8 cellular contexts compared by ENCODE assay signal in genomic region chr3:101725890-101726275, GRCh38. TPM values are rescaled to one million over a fixed set of nuclear protein-coding genes. Genes with fewer than 3 reads are reported as not detected.
DNase-seq lines count a peak whose midpoint lies in the region; ATAC-seq, FAIRE-seq and TF ChIP-seq lines count a peak whose summit lies in the region.

No MANE protein-coding gene starts in this region.

- peaks cover 34% of the 10 kb centered on the region for H3K4me1 Mint-ChIP-seq in activated T-cell treated with anti-CD3 and anti-CD28 coated beads, Interleukin-2, amount 50 U/mL, for 4 hours (ENCODE audit: low read depth)
- H3K4me1 Mint-ChIP-seq in activated naive CD8-positive, alpha-beta T cell treated with anti-CD3 and anti-CD28 coated beads for 36 hours: peaks cover 29% of the 10 kb centered on the region

- DNase-seq in activated T-cell treated with anti-CD3 and anti-CD28 coated beads, Interleukin-2, amount 50 U/mL, for 4 hours: no peak
- DNase-seq in activated T-cell treated with anti-CD3 and anti-CD28 coated beads, Interleukin-2, amount 50 U/mL, for 48 hours: no peak
- no peak for DNase-seq in activated naive CD8-positive, alpha-beta T cell treated with anti-CD3 and anti-CD28 coated beads for 36 hours
- DNase-seq in kidney (no peak), testis (no peak), germinal center (ENCODE audit: low spot score) (no peak), hepatic stellate cell (ENCODE audit: low spot score) (no peak), SIG-M5 treated with dmso at 0.1 percent for 504 hours (lab: John Stamatoyannopoulos, UW; ENCODE audit: unreplicated experiment) (no peak)

- no peaks in the 10 kb centered on the region for H3K9me3 ChIP-seq in kidney (ENCODE audit: control insufficient read depth in 1 of 2, low read length in 2 of 2)
- no peaks in the 10 kb centered on the region for H3K9me3 ChIP-seq in testis

- no peaks in the 10 kb centered on the region for H3K27me3 Mint-ChIP-seq in activated T-cell treated with anti-CD3 and anti-CD28 coated beads, Interleukin-2, amount 50 U/mL, for 4 hours (ENCODE audit: low read depth)
- no peaks in the 10 kb centered on the region for H3K27me3 Mint-ChIP-seq in activated naive CD8-positive, alpha-beta T cell treated with anti-CD3 and anti-CD28 coated beads for 36 hours

- FAIRE-seq in kidney (lab: Jason Lieb, UNC): no peak

- WGBS in testis, 2 donors: 19 to 28% methylated on average over 3 of the region's 3 CpGs

- H3K4me1 ChIP-seq in kidney (ENCODE audit: control insufficient read depth in 1 of 2, insufficient read depth in 1 of 2, low read depth in 1 of 2, low read length in 2 of 2): peaks cover 0 to 3% of the 10 kb centered on the region in 2 donors
- peaks cover 3% of the 10 kb centered on the region for H3K4me1 ChIP-seq in testis

- H3K36me3 Mint-ChIP-seq in activated T-cell treated with anti-CD3 and anti-CD28 coated beads, Interleukin-2, amount 50 U/mL, for 4 hours (ENCODE audit: insufficient read depth): peaks cover 15% of the 10 kb centered on the region
- H3K36me3 Mint-ChIP-seq in activated naive CD8-positive, alpha-beta T cell treated with anti-CD3 and anti-CD28 coated beads for 36 hours: peaks cover 4% of the 10 kb centered on the region

- intact Hi-C loops in kidney (cut with DNase I) (no loop called here), testis (cut with DNase I; ENCODE audit: low total_unique reads) (no loop called here)

- ATAC-seq in activated T-cell treated with anti-CD3 and anti-CD28 coated beads, Interleukin-2, amount 50 U/mL, for 4 hours: no peak

- H3K4me3 ChIP-seq in kidney (ENCODE audit: low read length in 2 of 2) (peak overlapping the region; percentile 92 to 99), testis (peak overlapping the region; percentile 70 to 82)

- no peaks in the 10 kb centered on the region for H3K9me3 Mint-ChIP-seq in activated T-cell treated with anti-CD3 and anti-CD28 coated beads, Interleukin-2, amount 50 U/mL, for 4 hours
- no peaks in the 10 kb centered on the region for H3K9me3 Mint-ChIP-seq in activated naive CD8-positive, alpha-beta T cell treated with anti-CD3 and anti-CD28 coated beads for 36 hours

- H3K36me3 ChIP-seq in kidney (ENCODE audit: control insufficient read depth in 1 of 2, insufficient read depth in 2 of 2, low read length in 2 of 2) (no peaks in the 10 kb centered on the region), testis (ENCODE audit: low read depth, missing control alignments) (no peaks in the 10 kb centered on the region)

- peak overlapping the region; percentile 81 to 87 for H3K9ac ChIP-seq in kidney (ENCODE audit: low read length in 2 of 2)

- H3K27ac ChIP-seq in kidney (ENCODE audit: low read depth in 2 of 2, low read length in 2 of 2) (no peak overlapping the region), testis (peak overlapping the region in 1 of 2 donors; percentile 83)

- H3K4me3 Mint-ChIP-seq in activated T-cell treated with anti-CD3 and anti-CD28 coated beads, Interleukin-2, amount 50 U/mL, for 4 hours: peak overlapping the region; percentile 91
- peak overlapping the region; percentile 96 for H3K4me3 Mint-ChIP-seq in activated naive CD8-positive, alpha-beta T cell treated with anti-CD3 and anti-CD28 coated beads for 36 hours

- no peaks in the 10 kb centered on the region for H3K27me3 ChIP-seq in testis

- TF ChIP-seq POLR2A in testis (IDR thresholded peaks at IDR 0.05): no peak

- no peak for TF ChIP-seq CTCF in kidney (IDR thresholded peaks at IDR 0.05; ENCODE audit: borderline replicate concordance, extremely low read depth, insufficient read depth)
- no peak for TF ChIP-seq CTCF in testis (IDR thresholded peaks at IDR 0.05)

- H3K27ac Mint-ChIP-seq in activated naive CD8-positive, alpha-beta T cell treated with anti-CD3 and anti-CD28 coated beads for 36 hours: no peak overlapping the region

RNA-seq across cellular contexts. Expression of gene CEP97, which starts 1.5 kb away (rescaled TPM):
- 10 to 100 TPM; 11.8 to 14.1 (median 12.9) TPM for total RNA-seq in activated T-cell treated with anti-CD3 and anti-CD28 coated beads, Interleukin-2, amount 50 U/mL, for 4 hours
- 10 to 100 TPM; 16.1 to 17.1 TPM for total RNA-seq in activated naive CD8-positive, alpha-beta T cell treated with anti-CD3 and anti-CD28 coated beads for 36 hours
- total RNA-seq in kidney (7.5 TPM), testis (10 to 100 TPM; 22.1 to 26.5 TPM)
- polyA plus RNA-seq in kidney (ENCODE audit: insufficient read depth, low read depth, low replicate concordance) (1.7 TPM), testis (ENCODE audit: insufficient read depth, low read depth, low replicate concordance) (19.3 TPM)

RNA-seq across cellular contexts. Expression of gene RPL24, which starts 39.4 kb away (rescaled TPM):
- 1,000 to 10,000 TPM; 2,191 to 2,257 (median 2,224) TPM for total RNA-seq in activated T-cell treated with anti-CD3 and anti-CD28 coated beads, Interleukin-2, amount 50 U/mL, for 4 hours
- 1,000 to 10,000 TPM; 1,777 TPM for total RNA-seq in activated naive CD8-positive, alpha-beta T cell treated with anti-CD3 and anti-CD28 coated beads for 36 hours
- total RNA-seq in kidney (844 TPM), testis (100 to 1,000 TPM; 443 to 569 TPM)
- polyA plus RNA-seq in kidney (ENCODE audit: insufficient read depth, low read depth, low replicate concordance) (1,595 TPM), testis (ENCODE audit: insufficient read depth, low read depth, low replicate concordance) (682 TPM)

RNA-seq across cellular contexts. Expression of gene ZBTB11, which starts 49.0 kb away (rescaled TPM):
- 10 to 100 TPM; 24.1 to 25.8 (median 24.8) TPM for total RNA-seq in activated T-cell treated with anti-CD3 and anti-CD28 coated beads, Interleukin-2, amount 50 U/mL, for 4 hours
- 10 to 100 TPM; 23.8 to 24.3 TPM for total RNA-seq in activated naive CD8-positive, alpha-beta T cell treated with anti-CD3 and anti-CD28 coated beads for 36 hours
- total RNA-seq in kidney: 14.1 TPM
- polyA plus RNA-seq in kidney (ENCODE audit: insufficient read depth, low read depth, low replicate concordance): 4.7 TPM
- 10 to 100 TPM; 32.8 to 37.4 TPM for total RNA-seq in testis
- 14.8 TPM for polyA plus RNA-seq in testis (ENCODE audit: insufficient read depth, low read depth, low replicate concordance)

RNA-seq across cellular contexts. Expression of gene NXPE3, which starts 53.1 kb away (rescaled TPM):
- total RNA-seq in activated T-cell treated with anti-CD3 and anti-CD28 coated beads, Interleukin-2, amount 50 U/mL, for 4 hours: 10 to 100 TPM; 13.8 to 14.1 (median 13.8) TPM
- total RNA-seq in activated naive CD8-positive, alpha-beta T cell treated with anti-CD3 and anti-CD28 coated beads for 36 hours: 10 to 100 TPM; 19.9 to 22.5 TPM
- 13.3 TPM for total RNA-seq in kidney
- 4.9 TPM for polyA plus RNA-seq in kidney (ENCODE audit: insufficient read depth, low read depth, low replicate concordance)
- total RNA-seq in testis: 10 to 100 TPM; 11.7 to 17.0 TPM
- polyA plus RNA-seq in testis (ENCODE audit: insufficient read depth, low read depth, low replicate concordance): 14.6 TPM
